8 cellular contexts compared by ENCODE assay signal in the genomic region with DNA sequence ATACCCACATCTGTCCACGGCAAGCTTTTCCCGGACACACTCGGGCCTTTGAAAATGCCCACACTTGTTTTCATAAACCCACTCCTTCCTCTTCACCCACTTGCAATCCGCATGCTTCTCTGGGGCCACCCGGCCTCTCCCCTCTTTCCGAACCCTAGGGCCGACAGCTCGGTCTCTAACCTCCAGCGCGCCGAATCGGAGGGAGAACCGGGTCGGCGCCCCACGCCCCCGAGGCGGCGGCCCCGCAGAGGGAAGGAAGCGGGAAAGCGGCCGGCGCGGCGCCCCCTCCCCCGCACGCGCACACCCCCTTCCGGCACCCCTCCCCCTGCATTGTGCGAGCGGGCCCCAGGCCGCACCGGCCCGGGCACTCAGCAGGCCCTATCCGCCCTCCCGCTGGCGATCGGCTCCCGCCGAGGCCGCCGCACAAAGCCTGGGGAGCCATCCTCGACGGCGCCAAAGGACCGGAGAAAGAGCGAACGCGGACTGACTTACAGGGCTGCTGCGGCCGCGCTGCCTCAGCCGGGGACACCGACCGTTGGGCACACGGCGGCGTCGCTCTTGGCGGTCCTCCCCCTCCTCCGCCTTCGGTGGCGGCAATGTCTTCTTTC. TPM values are rescaled to one million over a fixed set of nuclear protein-coding genes. Genes with fewer than 3 reads are reported as not detected.
DNase-seq lines count a peak whose midpoint lies in the region; ATAC-seq, FAIRE-seq and TF ChIP-seq lines count a peak whose summit lies in the region.

No MANE protein-coding gene starts in this region.

- whole genome bisulfite sequencing in A549 (ENCODE audit: missing lambda C conversion rate) = 2% methylated on average over 30 of the region's 64 CpGs

- intact Hi-C loops in naive thymus-derived CD4-positive, alpha-beta T cell (cut with micrococcal nuclease) = loop anchor here (1.0 to 10.0 kb wide), 10 partner anchors 24 to 1005 kb away; partner anchors contain the start of genes LAPTM4A (in 2 of the 2), HS1BP3 (in 1 of the 2), LDAH (in 1 of the 2) and RHOB (in 1 of the 2)

- no peaks in the 10 kb centered on the region for H3K27me3 ChIP-seq in naive thymus-derived CD4-positive, alpha-beta T cell (ENCODE audit: control insufficient read depth in 2 of 2, insufficient read depth in 2 of 2, low read length in 2 of 2)

- peaks cover 0 to 17% (median 4%) of the 10 kb centered on the region in 5 donors for H3K36me3 Mint-ChIP-seq in naive thymus-derived CD4-positive, alpha-beta T cell

- POLR2A ChIA-PET in A549 (lab: Yijun Ruan, JAX) = interaction anchor here (2.0 kb wide), 1 partner anchor 97 kb away, joined by 12 read pairs; the partner anchor contains the start of gene RHOB
- POLR2A ChIA-PET in naive thymus-derived CD4-positive, alpha-beta T cell (lab: Charles Lee) = interaction anchor here (0.6 to 1.7 kb wide), 7 partner anchors 12 to 301 kb away, joined by 3 to 8 read pairs (median 5); partner anchors contain the start of gene RHOB

- no peaks in the 10 kb centered on the region for H3K36me3 ChIP-seq in naive thymus-derived CD4-positive, alpha-beta T cell (ENCODE audit: control insufficient read depth in 2 of 3, insufficient read depth in 3 of 3, low read length in 3 of 3)

- H3K27ac ChIP-seq in A549 = peak overlapping the region; percentile 99
- peak overlapping the region; percentile 94 for H3K27ac ChIP-seq in naive thymus-derived CD4-positive, alpha-beta T cell (ENCODE audit: low read depth, low read length)

- H3K4me2 ChIP-seq in A549 = peak overlapping the region; percentile 96

- H3K4me3 Mint-ChIP-seq in naive thymus-derived CD4-positive, alpha-beta T cell = peak overlapping the region in 3 of 10 donors; percentile 86 to 94 (median 93)

- TF ChIP-seq RAD21 in A549 (conservative IDR thresholded peaks at IDR 0.05 in 1 of 2, IDR thresholded peaks at IDR 0.05 in 1 of 2) = no peak

- DNase-seq in A549 (ENCODE audit: low read depth in 1 of 2, low spot score in 1 of 2) (peak in 1 of 2 experiments; percentile 41), NCI-H774 (lab: John Stamatoyannopoulos, UW) (peak; percentile 49), activated T-cell treated with anti-CD3 and anti-CD28 coated beads for 24 hours (ENCODE audit: low read depth) (peak; percentile 55)
- DNase-seq in naive thymus-derived CD4-positive, alpha-beta T cell = peak in 7 of 9 donors; percentile 42 to 79 (median 64)
- DNase-seq in stimulated activated naive CD4-positive, alpha-beta T cell (lab: John Stamatoyannopoulos, UW) = peak in 5 of 6 experiments; percentile 50 to 86 (median 75)

- H3K27ac Mint-ChIP-seq in naive thymus-derived CD4-positive, alpha-beta T cell = peak overlapping the region in 6 of 9 donors; percentile 84 to 95 (median 88)

- FAIRE-seq in A549 (lab: Jason Lieb, UNC) = no peak

- H3K9me3 Mint-ChIP-seq in naive thymus-derived CD4-positive, alpha-beta T cell = peaks cover 0 to 2% (median 0%) of the 10 kb centered on the region in 11 donors

- H3K4me3 ChIP-seq in A549 = peak overlapping the region; percentile 84
- peak overlapping the region; percentile 85 for H3K4me3 ChIP-seq in naive thymus-derived CD4-positive, alpha-beta T cell (ENCODE audit: low read length)

- no peaks in the 10 kb centered on the region for H3K9me3 ChIP-seq in A549
- no peaks in the 10 kb centered on the region for H3K9me3 ChIP-seq in naive thymus-derived CD4-positive, alpha-beta T cell (ENCODE audit: control insufficient read depth in 2 of 3, low read length in 3 of 3)

- TF ChIP-seq POLR2A in A549 (IDR thresholded peaks at IDR 0.05; ENCODE audit: low read length) = peak; percentile 34; the same call in 1 of the 2 replicates

- ATAC-seq in A549 (peak; percentile 60 to 77), GM18508 (IDR thresholded peaks at IDR 0.05; ENCODE audit: insufficient read depth, unreplicated experiment) (peak; percentile 8), HG02981 (IDR thresholded peaks at IDR 0.05; ENCODE audit: unreplicated experiment) (peak; percentile 24), esophagus mucosa (peak; percentile 51)
- ATAC-seq in naive thymus-derived CD4-positive, alpha-beta T cell = peak; percentile 19

- H3K4me1 Mint-ChIP-seq in naive thymus-derived CD4-positive, alpha-beta T cell = peaks cover 28 to 52% (median 45%) of the 10 kb centered on the region in 7 donors

- no peak; a peak in 1 of 5 replicates for TF ChIP-seq EP300 in A549 (IDR thresholded peaks at IDR 0.05)

- TF ChIP-seq CTCF in A549 (IDR thresholded peaks at IDR 0.05) = no peak

- CTCF ChIA-PET in A549 (lab: Yijun Ruan, JAX) = interaction anchor here (1.0 to 1.7 kb wide), 5 partner anchors 24 to 293 kb away, joined by 3 to 5 read pairs (median 4); no protein-coding TSS in a partner anchor
- CTCF ChIA-PET in naive thymus-derived CD4-positive, alpha-beta T cell (lab: Charles Lee) = interaction anchor here (1.2 to 2.1 kb wide), 2 partner anchors 23 to 25 kb away, joined by 4 to 11 read pairs; no protein-coding TSS in a partner anchor

- H3K27me3 Mint-ChIP-seq in naive thymus-derived CD4-positive, alpha-beta T cell = no peaks in the 10 kb centered on the region

- H3K4me1 ChIP-seq in A549 = peaks cover 43% of the 10 kb centered on the region
- H3K4me1 ChIP-seq in naive thymus-derived CD4-positive, alpha-beta T cell (ENCODE audit: control insufficient read depth in 2 of 2, insufficient read depth in 2 of 2, low read length in 2 of 2) = peaks cover 33 to 49% of the 10 kb centered on the region in 2 donors

TF ChIP-seq in A549, 52 proteins besides CTCF, POLR2A, EP300 and RAD21 (continues in another document):
- TF ChIP-seq TP53 (CRISPR knock-in tag; IDR thresholded peaks at IDR 0.05) = 0 out of 2 replicates have a peak, but pooled peaks have one; percentile 29
- peak; percentile 71; the same call in 1 of the 2 replicates for TF ChIP-seq MAX (IDR thresholded peaks at IDR 0.05)
- TF ChIP-seq PBX3 (IDR thresholded peaks at IDR 0.05) = peak; percentile 57; the same call in 1 of the 2 replicates
- TF ChIP-seq JUN (IDR thresholded peaks at IDR 0.05) = 0 out of 5 replicates have a peak, but pooled peaks of 1 of the 2 experiments have one; percentile 18
- peak; percentile 61 for TF ChIP-seq CHD2 (IDR thresholded peaks at IDR 0.05; ENCODE audit: low read length, partially characterized antibody)
- no peak for TF ChIP-seq NFE2L2 (conservative IDR thresholded peaks at IDR 0.05; ENCODE audit: low read length)
- TF ChIP-seq, protein P1, sequence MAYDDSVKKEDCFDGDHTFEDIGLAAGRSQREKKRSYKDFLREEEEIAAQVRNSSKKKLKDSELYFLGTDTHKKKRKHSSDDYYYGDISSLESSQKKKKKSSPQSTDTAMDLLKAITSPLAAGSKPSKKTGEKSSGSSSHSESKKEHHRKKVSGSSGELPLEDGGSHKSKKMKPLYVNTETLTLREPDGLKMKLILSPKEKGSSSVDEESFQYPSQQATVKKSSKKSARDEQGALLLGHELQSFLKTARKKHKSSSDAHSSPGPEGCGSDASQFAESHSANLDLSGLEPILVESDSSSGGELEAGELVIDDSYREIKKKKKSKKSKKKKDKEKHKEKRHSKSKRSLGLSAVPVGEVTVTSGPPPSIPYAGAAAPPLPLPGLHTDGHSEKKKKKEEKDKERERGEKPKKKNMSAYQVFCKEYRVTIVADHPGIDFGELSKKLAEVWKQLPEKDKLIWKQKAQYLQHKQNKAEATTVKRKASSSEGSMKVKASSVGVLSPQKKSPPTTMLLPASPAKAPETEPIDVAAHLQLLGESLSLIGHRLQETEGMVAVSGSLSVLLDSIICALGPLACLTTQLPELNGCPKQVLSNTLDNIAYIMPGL (CRISPR knock-in tag; IDR thresholded peaks at IDR 0.05; ENCODE audit: borderline replicate concordance) = 0 out of 2 replicates have a peak, but pooled peaks have one; percentile 19
- no peak for TF ChIP-seq RFX5 (IDR thresholded peaks at IDR 0.05)
- peak; percentile 36; the same call in 1 of the 2 replicates for TF ChIP-seq GATA3 (IDR thresholded peaks at IDR 0.05; ENCODE audit: borderline replicate concordance)
- peak; percentile 73 for TF ChIP-seq E2F6 (IDR thresholded peaks at IDR 0.05; ENCODE audit: borderline replicate concordance, low read depth)
- TF ChIP-seq, protein P2, sequence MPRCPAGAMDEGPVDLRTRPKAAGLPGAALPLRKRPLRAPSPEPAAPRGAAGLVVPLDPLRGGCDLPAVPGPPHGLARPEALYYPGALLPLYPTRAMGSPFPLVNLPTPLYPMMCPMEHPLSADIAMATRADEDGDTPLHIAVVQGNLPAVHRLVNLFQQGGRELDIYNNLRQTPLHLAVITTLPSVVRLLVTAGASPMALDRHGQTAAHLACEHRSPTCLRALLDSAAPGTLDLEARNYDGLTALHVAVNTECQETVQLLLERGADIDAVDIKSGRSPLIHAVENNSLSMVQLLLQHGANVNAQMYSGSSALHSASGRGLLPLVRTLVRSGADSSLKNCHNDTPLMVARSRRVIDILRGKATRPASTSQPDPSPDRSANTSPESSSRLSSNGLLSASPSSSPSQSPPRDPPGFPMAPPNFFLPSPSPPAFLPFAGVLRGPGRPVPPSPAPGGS (IDR thresholded peaks at IDR 0.05) = no peak
- peak; percentile 83 for TF ChIP-seq TFCP2L1 (CRISPR knock-in tag; IDR thresholded peaks at IDR 0.05)

RNA-seq across cellular contexts. Expression of gene PUM2, which starts 0.4 kb away (rescaled TPM):
- polyA plus RNA-seq in A549 (2011; rRNA removed) = 93.8 and 94.2 TPM in 2 replicates
- polyA plus RNA-seq in A549 (2012; cell fraction: cytosol; rRNA removed) = 21.5 and 30.3 TPM in 2 replicates
- 18.3 and 23.5 TPM in 2 replicates for polyA plus RNA-seq in A549 (2012; cell fraction: nucleus; rRNA removed)
- 44.6 to 45.2 TPM (median 44.8 TPM) in 3 replicates for polyA plus RNA-seq in A549 (2017; fragmentation: RNase III; extraction: RNeasy Plus Mini Kit Qiagen cat#74134 plus additional on column Dnase treatment)
- 196 and 245 TPM in 2 replicates for polyA minus RNA-seq in A549 (2011; rRNA and poly(A)+ RNA removed)
- total RNA-seq in esophagus mucosa = 53.6 TPM
- total RNA-seq in naive thymus-derived CD4-positive, alpha-beta T cell = 100 to 1,000 TPM; 105 to 178 (median 137) TPM
- 10 to 100 TPM; 19.2 to 20.1 TPM for polyA plus RNA-seq in naive thymus-derived CD4-positive, alpha-beta T cell

Comparison
In these comparisons a context has a peak if more than half of its experiments do, and no peak if none do; other contexts are left out.
1. ATAC-seq: peak in every context shown above with its lines; median percentile 68 in A549; 51 in esophagus mucosa; 24 in HG02981; 19 in naive thymus-derived CD4-positive, alpha-beta T cell; 8 in GM18508.